Comparison of ENCODE assay signal across 8 cellular contexts in genomic region chr19:43798026-43798545, GRCh38. TPM values are rescaled to one million over a fixed set of nuclear protein-coding genes. Genes with fewer than 3 reads are reported as not detected.
DNase-seq lines count a peak whose midpoint lies in the region; ATAC-seq and TF ChIP-seq lines count a peak whose summit lies in the region.

No MANE protein-coding gene starts in this region.

- H3K27me3 ChIP-seq in effector memory CD4-positive, alpha-beta T cell (replicated peaks; ENCODE audit: control insufficient read depth, insufficient read depth, low read length, poor library complexity, severe bottlenecking), result no peaks in the 10 kb centered on the region

- H3K4me3 Mint-ChIP-seq in IgD-negative memory B cell (peak overlapping the region in 3 of 4 donors; percentile 44 to 85 (median 65)), endothelial cell (ENCODE audit: unreplicated experiment) (no peak overlapping the region)
- peak overlapping the region; percentile 45 for H3K4me3 Mint-ChIP-seq in natural killer cell treated with Interleukin-12 subunit alpha and Interleukin-12 subunit beta and Interleukin-15 and Interleukin-18, amount 100 ng/mL, for 72 hours

- H3K4me1 ChIP-seq in effector memory CD4-positive, alpha-beta T cell (ENCODE audit: control insufficient read depth, insufficient read depth, low read length, poor library complexity, severe bottlenecking), result peaks cover 6% of the 10 kb centered on the region

- TF ChIP-seq CTCF in AG09309 (IDR thresholded peaks at IDR 0.05; ENCODE audit: control insufficient read depth, insufficient read depth, low read depth, low read length, missing control alignments) (no peak), endothelial cell (IDR thresholded peaks at IDR 0.05; ENCODE audit: unreplicated experiment) (no peak)

- no peak overlapping the region for H3K27ac Mint-ChIP-seq in IgD-negative memory B cell
- no peak overlapping the region for H3K27ac Mint-ChIP-seq in natural killer cell treated with Interleukin-12 subunit alpha and Interleukin-12 subunit beta and Interleukin-15 and Interleukin-18, amount 100 ng/mL, for 72 hours
- no peak overlapping the region for H3K27ac Mint-ChIP-seq in endothelial cell (ENCODE audit: unreplicated experiment)

- H3K9me3 Mint-ChIP-seq in IgD-negative memory B cell (peaks cover 0 to 1% (median 0%) of the 10 kb centered on the region in 3 donors), endothelial cell (ENCODE audit: unreplicated experiment) (no peaks in the 10 kb centered on the region)
- peaks cover 2% of the 10 kb centered on the region for H3K9me3 Mint-ChIP-seq in natural killer cell treated with Interleukin-12 subunit alpha and Interleukin-12 subunit beta and Interleukin-15 and Interleukin-18, amount 100 ng/mL, for 72 hours

- H3K36me3 ChIP-seq in effector memory CD4-positive, alpha-beta T cell (ENCODE audit: control insufficient read depth, insufficient read depth, low read length), result no peaks in the 10 kb centered on the region

- no peak for ATAC-seq in natural killer cell treated with Interleukin-12 subunit alpha and Interleukin-12 subunit beta and Interleukin-15 and Interleukin-18, amount 100 ng/mL, for 72 hours
- no peak for ATAC-seq in GM19455 (IDR thresholded peaks at IDR 0.05; ENCODE audit: unreplicated experiment)

- no peak overlapping the region for H3K27ac ChIP-seq in effector memory CD4-positive, alpha-beta T cell (ENCODE audit: insufficient read depth, low read length, poor library complexity, severe bottlenecking)

- H3K36me3 Mint-ChIP-seq in IgD-negative memory B cell (no peaks in the 10 kb centered on the region), endothelial cell (ENCODE audit: low read depth, unreplicated experiment) (no peaks in the 10 kb centered on the region)
- no peaks in the 10 kb centered on the region for H3K36me3 Mint-ChIP-seq in natural killer cell treated with Interleukin-12 subunit alpha and Interleukin-12 subunit beta and Interleukin-15 and Interleukin-18, amount 100 ng/mL, for 72 hours

- H3K4me1 Mint-ChIP-seq in IgD-negative memory B cell (peaks cover 0 to 2% (median 0%) of the 10 kb centered on the region in 3 donors), endothelial cell (ENCODE audit: unreplicated experiment) (no peaks in the 10 kb centered on the region)
- H3K4me1 Mint-ChIP-seq in natural killer cell treated with Interleukin-12 subunit alpha and Interleukin-12 subunit beta and Interleukin-15 and Interleukin-18, amount 100 ng/mL, for 72 hours (ENCODE audit: low read depth in 2 of 2), result peaks cover 5 to 15% of the 10 kb centered on the region in 2 donors

- H3K27me3 Mint-ChIP-seq in IgD-negative memory B cell (peaks cover 28% of the 10 kb centered on the region), endothelial cell (ENCODE audit: unreplicated experiment) (peaks cover 25% of the 10 kb centered on the region)
- peaks cover 32 to 39% of the 10 kb centered on the region in 2 donors for H3K27me3 Mint-ChIP-seq in natural killer cell treated with Interleukin-12 subunit alpha and Interleukin-12 subunit beta and Interleukin-15 and Interleukin-18, amount 100 ng/mL, for 72 hours

- DNase-seq in AG09309 (ENCODE audit: low read depth) (no peak), NCI-H526 treated with DMSO at 0.1 percent for 48 hours (lab: John Stamatoyannopoulos, UW) (no peak), NCI-H2081 (lab: John Stamatoyannopoulos, UW) (no peak), endothelial cell (ENCODE audit: low spot score) (no peak)
- no peak for DNase-seq in effector memory CD4-positive, alpha-beta T cell
- DNase-seq in natural killer cell treated with Interleukin-12 subunit alpha and Interleukin-12 subunit beta and Interleukin-15 and Interleukin-18, amount 100 ng/mL, for 72 hours (ENCODE audit: low spot score), result no peak

- peak overlapping the region; percentile 49 for H3K4me3 ChIP-seq in AG09309 (ENCODE audit: control insufficient read depth, low read depth, low read length)
- peak overlapping the region; percentile 62 for H3K4me3 ChIP-seq in effector memory CD4-positive, alpha-beta T cell (ENCODE audit: insufficient read depth, low read depth, low read length, poor library complexity, severe bottlenecking)

- H3K9me3 ChIP-seq in effector memory CD4-positive, alpha-beta T cell (ENCODE audit: control insufficient read depth, low read length), result no peaks in the 10 kb centered on the region

RNA-seq across cellular contexts. Expression of gene LYPD5, which starts 4.2 kb away (rescaled TPM):
- not detected for polyA plus RNA-seq in IgD-negative memory B cell
- total RNA-seq in natural killer cell treated with Interleukin-12 subunit alpha and Interleukin-12 subunit beta and Interleukin-15 and Interleukin-18, amount 100 ng/mL, for 72 hours, result under 1 TPM in 1 of 2 donors, not detected in 1; 0.29 TPM
- not detected for total RNA-seq in endothelial cell (ENCODE audit: unreplicated experiment)

RNA-seq across cellular contexts. Expression of gene KCNN4, which starts 17.3 kb away (rescaled TPM):
- polyA plus RNA-seq in IgD-negative memory B cell, result 87.9 TPM
- total RNA-seq in natural killer cell treated with Interleukin-12 subunit alpha and Interleukin-12 subunit beta and Interleukin-15 and Interleukin-18, amount 100 ng/mL, for 72 hours, result 100 to 1,000 TPM in 1 of 2 donors, 10 to 100 TPM in 1; 99.4 to 107 TPM
- 0.28 TPM for total RNA-seq in endothelial cell (ENCODE audit: unreplicated experiment)

RNA-seq across cellular contexts. Expression of gene ZNF283, which starts 29.0 kb away (rescaled TPM):
- 2.6 TPM for polyA plus RNA-seq in IgD-negative memory B cell
- 1 to 10 TPM; 7.2 to 8.3 TPM for total RNA-seq in natural killer cell treated with Interleukin-12 subunit alpha and Interleukin-12 subunit beta and Interleukin-15 and Interleukin-18, amount 100 ng/mL, for 72 hours
- 9.3 TPM for total RNA-seq in endothelial cell (ENCODE audit: unreplicated experiment)

RNA-seq across cellular contexts. Expression of gene SMG9, which starts 43.3 kb away (rescaled TPM):
- 15.6 TPM for polyA plus RNA-seq in IgD-negative memory B cell
- total RNA-seq in natural killer cell treated with Interleukin-12 subunit alpha and Interleukin-12 subunit beta and Interleukin-15 and Interleukin-18, amount 100 ng/mL, for 72 hours, result 100 to 1,000 TPM in 1 of 2 donors, 10 to 100 TPM in 1; 89.4 to 103 TPM
- 38.8 TPM for total RNA-seq in endothelial cell (ENCODE audit: unreplicated experiment)

Comparison
In these comparisons a context has a peak if more than half of its experiments do, and no peak if none do; other contexts are left out.
1. RNA of gene KCNN4, which starts 17.3 kb away (total RNA-seq): 99.4 to 107 TPM in natural killer cell treated with Interleukin-12 subunit alpha and Interleukin-12 subunit beta and Interleukin-15 and Interleukin-18, amount 100 ng/mL, for 72 hours; 0.28 TPM in endothelial cell (single experiment); every median in the first group is over 10 times any median in the second.